In genomic region chr14:91454580-91454979, GRCh38 we compare ENCODE assay signal across 28 cellular contexts. TPM values are rescaled to one million over a fixed set of nuclear protein-coding genes. Genes with fewer than 3 reads are reported as not detected.
DNase-seq lines count a peak whose midpoint lies in the region; ATAC-seq and FAIRE-seq lines count a peak whose summit lies in the region.
"Had no signal": no experiment of that assay in that cellular context is flagged by ENCODE, and none has a peak within 500 bp of the region (broad histone marks: within the 10 kb centered on the region; RNA-seq: fewer than 3 reads in every experiment).

No MANE protein-coding gene starts in this region.

- ATAC-seq in activated CD4-positive, alpha-beta T cell treated with anti-CD3 and anti-CD28 coated beads for 36 hours, result no peak
- no peak for ATAC-seq in naive thymus-derived CD4-positive, alpha-beta T cell

- FAIRE-seq in GM19239 (lab: Jason Lieb, UNC), result peak; percentile 58
- FAIRE-seq: GM12892, pancreas, urothelium cell line had no signal

- no peak overlapping the region for H3K4me3 ChIP-seq in naive thymus-derived CD4-positive, alpha-beta T cell (ENCODE audit: low read length)
- H3K4me3 ChIP-seq: mucosa of descending colon, pancreas, SJCRH30, testis had no signal

- peak overlapping the region; percentile 49 for H3K27ac Mint-ChIP-seq in activated CD4-positive, alpha-beta T cell treated with anti-CD3 and anti-CD28 coated beads for 36 hours
- H3K27ac Mint-ChIP-seq in activated naive CD8-positive, alpha-beta T cell treated with anti-CD3 and anti-CD28 coated beads for 36 hours, result peak overlapping the region; percentile 2
- peak overlapping the region in 8 of 9 donors; percentile 26 to 90 (median 80) for H3K27ac Mint-ChIP-seq in naive thymus-derived CD4-positive, alpha-beta T cell

- H3K27me3 ChIP-seq in naive thymus-derived CD4-positive, alpha-beta T cell (ENCODE audit: control insufficient read depth in 2 of 2, insufficient read depth in 2 of 2, low read length in 2 of 2), result no peaks in the 10 kb centered on the region
- H3K27me3 ChIP-seq: pancreas, SJCRH30, testis had no signal

- H3K27ac ChIP-seq in naive thymus-derived CD4-positive, alpha-beta T cell (ENCODE audit: low read depth, low read length), result peak overlapping the region; percentile 31
- H3K27ac ChIP-seq: 22Rv1, pancreas, SJCRH30 had no signal

- peaks cover 35% of the 10 kb centered on the region for H3K36me3 Mint-ChIP-seq in activated CD4-positive, alpha-beta T cell treated with anti-CD3 and anti-CD28 coated beads for 36 hours (ENCODE audit: low read depth)
- H3K36me3 Mint-ChIP-seq in activated naive CD8-positive, alpha-beta T cell treated with anti-CD3 and anti-CD28 coated beads for 36 hours, result peaks cover 37% of the 10 kb centered on the region
- peaks cover 5 to 24% (median 10%) of the 10 kb centered on the region in 5 donors for H3K36me3 Mint-ChIP-seq in naive thymus-derived CD4-positive, alpha-beta T cell

- H3K4me1 ChIP-seq in naive thymus-derived CD4-positive, alpha-beta T cell (ENCODE audit: control insufficient read depth in 2 of 2, insufficient read depth in 2 of 2, low read length in 2 of 2), result peaks cover 0 to 19% of the 10 kb centered on the region in 2 donors
- H3K4me1 ChIP-seq: pancreas, SJCRH30 had no signal

- no peaks in the 10 kb centered on the region for H3K9me3 Mint-ChIP-seq in activated CD4-positive, alpha-beta T cell treated with anti-CD3 and anti-CD28 coated beads for 36 hours (ENCODE audit: low read depth)
- H3K9me3 Mint-ChIP-seq in activated naive CD8-positive, alpha-beta T cell treated with anti-CD3 and anti-CD28 coated beads for 36 hours, result no peaks in the 10 kb centered on the region
- no peaks in the 10 kb centered on the region for H3K9me3 Mint-ChIP-seq in naive thymus-derived CD4-positive, alpha-beta T cell
- H3K9me3 Mint-ChIP-seq: H9, neural crest cell had no signal

- H3K9me3 ChIP-seq in naive thymus-derived CD4-positive, alpha-beta T cell (ENCODE audit: control insufficient read depth in 2 of 3, low read length in 3 of 3), result no peaks in the 10 kb centered on the region
- H3K9me3 ChIP-seq: mucosa of descending colon, pancreas, SJCRH30, testis had no signal

- no peak overlapping the region for H3K4me3 Mint-ChIP-seq in activated CD4-positive, alpha-beta T cell treated with anti-CD3 and anti-CD28 coated beads for 36 hours
- H3K4me3 Mint-ChIP-seq in activated naive CD8-positive, alpha-beta T cell treated with anti-CD3 and anti-CD28 coated beads for 36 hours, result no peak overlapping the region
- H3K4me3 Mint-ChIP-seq in naive thymus-derived CD4-positive, alpha-beta T cell, result peak overlapping the region in 5 of 10 donors; percentile 10 to 75 (median 18)
- H3K4me3 Mint-ChIP-seq: H9, neural crest cell had no signal

- no peaks in the 10 kb centered on the region for H3K27me3 Mint-ChIP-seq in activated CD4-positive, alpha-beta T cell treated with anti-CD3 and anti-CD28 coated beads for 36 hours
- no peaks in the 10 kb centered on the region for H3K27me3 Mint-ChIP-seq in activated naive CD8-positive, alpha-beta T cell treated with anti-CD3 and anti-CD28 coated beads for 36 hours
- H3K27me3 Mint-ChIP-seq in naive thymus-derived CD4-positive, alpha-beta T cell, result peaks cover 0 to 3% (median 0%) of the 10 kb centered on the region in 5 donors

- POLR2A ChIA-PET in activated CD4-positive, alpha-beta T cell treated with anti-CD3 and anti-CD28 coated beads for 36 hours (lab: Charles Lee), result no interaction called here
- POLR2A ChIA-PET in naive thymus-derived CD4-positive, alpha-beta T cell (lab: Charles Lee), result interaction anchor here (0.7 kb wide), 1 partner anchor 57 kb away, joined by 3 read pairs; no protein-coding TSS in a partner anchor

- CTCF ChIA-PET in activated CD4-positive, alpha-beta T cell treated with anti-CD3 and anti-CD28 coated beads for 36 hours (lab: Charles Lee), result interaction anchor here (1.8 kb wide), 1 partner anchor 131 kb away, joined by 6 read pairs; no protein-coding TSS in a partner anchor
- CTCF ChIA-PET in naive thymus-derived CD4-positive, alpha-beta T cell (lab: Charles Lee), result interaction anchor here (0.7 kb wide), 2 partner anchors 212 to 1125 kb away, joined by 4 to 5 read pairs; no protein-coding TSS in a partner anchor

- DNase-seq in activated CD4-positive, alpha-beta T cell treated with anti-CD3 and anti-CD28 coated beads for 36 hours, result no peak
- no peak for DNase-seq in activated CD4-positive, alpha-beta T cell treated with anti-CD3 and anti-CD28 coated beads for 1 hour
- DNase-seq in GM19239 (ENCODE audit: insufficient read length, low spot score) (no peak), DMS153 (lab: John Stamatoyannopoulos, UW) (no peak), NCI-H187 treated with DMSO at 0.1 percent for 48 hours (lab: John Stamatoyannopoulos, UW) (no peak), cerebellar nuclear complex (lab: John Stamatoyannopoulos, UW) (no peak)
- DNase-seq in activated naive CD8-positive, alpha-beta T cell treated with anti-CD3 and anti-CD28 coated beads for 36 hours, result no peak
- no peak for DNase-seq in naive thymus-derived CD4-positive, alpha-beta T cell
- DNase-seq: activated CD4-positive, alpha-beta T cell treated with anti-CD3 and anti-CD28 coated beads, Interleukin-2, amount 50 U/mL, for 48 hours; activated CD8-positive, alpha-beta memory T cell treated with anti-CD3 and anti-CD28 coated beads, Interleukin-2, amount 50 U/mL, for 4 hours; caudate nucleus; cortex of kidney; effector memory CD4-positive, alpha-beta T cell; erythroblast; H9; Kasumi-1; mammary epithelial cell; mucosa of descending colon; NCI-H1436 treated with DMSO at 0.1 percent for 48 hours; NCI-H510A; pancreas; RPMI8226; SJCRH30; testis had no signal

- intact Hi-C loops in activated CD4-positive, alpha-beta T cell treated with anti-CD3 and anti-CD28 coated beads for 36 hours (cut with DNase I, micrococcal nuclease), result no loop called here
- intact Hi-C loops in naive thymus-derived CD4-positive, alpha-beta T cell (cut with micrococcal nuclease), result no loop called here

- peaks cover 26% of the 10 kb centered on the region for H3K4me1 Mint-ChIP-seq in activated CD4-positive, alpha-beta T cell treated with anti-CD3 and anti-CD28 coated beads for 36 hours
- H3K4me1 Mint-ChIP-seq in activated naive CD8-positive, alpha-beta T cell treated with anti-CD3 and anti-CD28 coated beads for 36 hours, result peaks cover 36% of the 10 kb centered on the region
- H3K4me1 Mint-ChIP-seq in naive thymus-derived CD4-positive, alpha-beta T cell, result peaks cover 9 to 39% (median 34%) of the 10 kb centered on the region in 7 donors

- H3K36me3 ChIP-seq in naive thymus-derived CD4-positive, alpha-beta T cell (ENCODE audit: control insufficient read depth in 2 of 3, insufficient read depth in 3 of 3, low read length in 3 of 3), result peaks cover 7 to 33% (median 10%) of the 10 kb centered on the region in 3 experiments

RNA-seq across cellular contexts. Expression of gene CCDC88C, which starts 37.0 kb away (rescaled TPM):
- 10 to 100 TPM; 73.7 to 82.8 TPM for total RNA-seq in activated CD4-positive, alpha-beta T cell treated with anti-CD3 and anti-CD28 coated beads for 36 hours
- 10 to 100 TPM; 55.1 to 56.7 TPM for total RNA-seq in activated naive CD8-positive, alpha-beta T cell treated with anti-CD3 and anti-CD28 coated beads for 36 hours
- total RNA-seq in naive thymus-derived CD4-positive, alpha-beta T cell, result 100 to 1,000 TPM; 189 to 324 (median 277) TPM
- 10 to 100 TPM; 23.6 to 44.9 TPM for polyA plus RNA-seq in naive thymus-derived CD4-positive, alpha-beta T cell

RNA-seq across cellular contexts. Expression of gene PPP4R3A, which starts 55.5 kb away (rescaled TPM):
- 100 to 1,000 TPM; 105 to 122 TPM for total RNA-seq in activated CD4-positive, alpha-beta T cell treated with anti-CD3 and anti-CD28 coated beads for 36 hours
- total RNA-seq in activated naive CD8-positive, alpha-beta T cell treated with anti-CD3 and anti-CD28 coated beads for 36 hours, result 100 to 1,000 TPM; 122 TPM
- 100 to 1,000 TPM; 129 to 214 (median 167) TPM for total RNA-seq in naive thymus-derived CD4-positive, alpha-beta T cell
- 100 to 1,000 TPM in 1 of 2 donors, 10 to 100 TPM in 1; 81.5 to 156 TPM for polyA plus RNA-seq in naive thymus-derived CD4-positive, alpha-beta T cell

Comparison
In these comparisons a context has a peak if more than half of its experiments do, and no peak if none do; other contexts are left out.
1. H3K27ac Mint-ChIP-seq: peak in every context shown above with its lines; median percentile 80 in naive thymus-derived CD4-positive, alpha-beta T cell; 49 in activated CD4-positive, alpha-beta T cell treated with anti-CD3 and anti-CD28 coated beads for 36 hours; 2 in activated naive CD8-positive, alpha-beta T cell treated with anti-CD3 and anti-CD28 coated beads for 36 hours.